In genomic region chr4:164779811-164780216, GRCh38 we compare ENCODE assay signal across 8 cellular contexts. TPM values are rescaled to one million over a fixed set of nuclear protein-coding genes. Genes with fewer than 3 reads are reported as not detected.
DNase-seq lines count a peak whose midpoint lies in the region; ATAC-seq and TF ChIP-seq lines count a peak whose summit lies in the region.

No MANE protein-coding gene starts in this region.

- H3K36me3 ChIP-seq in esophagus muscularis mucosa (no peaks in the 10 kb centered on the region), osteoblast (ENCODE audit: insufficient read depth, low read length) (no peaks in the 10 kb centered on the region)

- ATAC-seq in GM18867 (IDR thresholded peaks at IDR 0.05; ENCODE audit: unreplicated experiment): peak; percentile 73
- peak; percentile 81 for ATAC-seq in HG03354 (IDR thresholded peaks at IDR 0.05; ENCODE audit: poor library complexity, severe bottlenecking, unreplicated experiment)

- H3K27me3 ChIP-seq in esophagus muscularis mucosa (no peaks in the 10 kb centered on the region), osteoblast (ENCODE audit: insufficient read depth, low read length) (no peaks in the 10 kb centered on the region)

- H4K20me1 ChIP-seq in osteoblast (ENCODE audit: insufficient read depth, low read length): no peaks in the 10 kb centered on the region

- H3K27ac ChIP-seq in esophagus muscularis mucosa (replicated peaks in 1 of 4) (no peak overlapping the region), osteoblast (ENCODE audit: low read depth, low read length) (no peak overlapping the region)

- no peak overlapping the region for H2AFZ ChIP-seq in osteoblast (ENCODE audit: low read length)

- intact Hi-C loops in esophagus muscularis mucosa (cut with DNase I): loop anchor here (10.0 kb wide), 1 partner anchor 315 kb away; no protein-coding TSS in a partner anchor

- H3K4me2 ChIP-seq in osteoblast (ENCODE audit: insufficient read depth, low read length): no peak overlapping the region

- WGBS in esophagus muscularis mucosa: 48% methylated on average over 7 of the region's 7 CpGs

- no peak overlapping the region for H3K4me3 ChIP-seq in esophagus muscularis mucosa
- no peak overlapping the region for H3K4me3 ChIP-seq in osteoblast (ENCODE audit: insufficient read depth, low read length)

- no peak for TF ChIP-seq POLR2A in esophagus muscularis mucosa (IDR thresholded peaks at IDR 0.05; ENCODE audit: low read depth)

- H3K79me2 ChIP-seq in osteoblast (ENCODE audit: insufficient read depth, low read length): no peaks in the 10 kb centered on the region

- DNase-seq in NCI-H2107 treated with DMSO at 0.1 percent for 48 hours (lab: John Stamatoyannopoulos, UW; ENCODE audit: unreplicated experiment): peak; percentile 0
- no peak for DNase-seq in NCI-H2107 (lab: John Stamatoyannopoulos, UW)
- DNase-seq in RKO (ENCODE audit: low spot score): peak; percentile 56
- no peak for DNase-seq in esophagus muscularis mucosa (ENCODE audit: extremely low spot score)
- peak; percentile 51 for DNase-seq in osteoblast (ENCODE audit: insufficient read length, low spot score, missing footprints)
- no peak for DNase-seq in ureter (ENCODE audit: low spot score)

- no peak for TF ChIP-seq EP300 in esophagus muscularis mucosa (IDR thresholded peaks at IDR 0.05)

- no peaks in the 10 kb centered on the region for H3K4me1 ChIP-seq in esophagus muscularis mucosa
- H3K4me1 ChIP-seq in osteoblast (ENCODE audit: insufficient read depth, low read length): peaks cover 8% of the 10 kb centered on the region

- TF ChIP-seq CTCF in esophagus muscularis mucosa (IDR thresholded peaks at IDR 0.05): peak; percentile 43 to 76 (median 49)
- peak; percentile 90 for TF ChIP-seq CTCF in osteoblast (IDR thresholded peaks at IDR 0.05; ENCODE audit: extremely low read depth, low read depth, low read length)

- no peaks in the 10 kb centered on the region for H3K9me3 ChIP-seq in esophagus muscularis mucosa
- no peaks in the 10 kb centered on the region for H3K9me3 ChIP-seq in osteoblast (ENCODE audit: low read depth, low read length)

RNA-seq across cellular contexts. Expression of gene SMIM31, which starts 25.9 kb away (rescaled TPM):
- total RNA-seq in esophagus muscularis mucosa (not detected), osteoblast (not detected in 2 replicates), ureter (4.6 TPM)

Comparison
In these comparisons a context has a peak if more than half of its experiments do, and no peak if none do; other contexts are left out.
1. DNase-seq: peak in NCI-H2107 treated with DMSO at 0.1 percent for 48 hours (single experiment), RKO (single experiment) and osteoblast (single experiment); none in NCI-H2107 (single experiment), esophagus muscularis mucosa (single experiment) and ureter (single experiment).